In the genomic region with DNA sequence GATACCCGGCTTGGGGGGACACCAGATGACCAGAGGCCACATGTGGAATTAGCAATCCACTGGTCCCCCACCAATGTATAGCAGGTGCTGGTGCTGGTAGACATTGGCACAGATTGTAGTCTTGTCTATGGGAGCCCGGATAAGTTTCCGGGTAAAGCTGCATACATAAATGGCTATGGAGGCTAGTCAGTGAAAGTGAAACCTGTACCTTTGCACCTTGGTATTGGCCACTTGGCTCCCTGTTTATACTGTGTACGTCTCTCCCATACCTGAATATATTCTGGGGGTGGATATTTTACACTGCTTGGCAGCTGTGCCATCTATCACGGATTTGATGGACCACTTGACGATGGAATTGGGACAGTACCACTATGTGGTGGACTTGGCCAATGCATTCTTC, we compare ENCODE assay signal across 21 cellular contexts. TPM values are rescaled to one million over a fixed set of nuclear protein-coding genes. Genes with fewer than 3 reads are reported as not detected.
DNase-seq lines count a peak whose midpoint lies in the region; ATAC-seq, FAIRE-seq and TF ChIP-seq lines count a peak whose summit lies in the region.
"Had no signal": no experiment of that assay in that cellular context is flagged by ENCODE, and none has a peak within 500 bp of the region (broad histone marks: within the 10 kb centered on the region; RNA-seq: fewer than 3 reads in every experiment).

No MANE protein-coding gene starts in this region.

- TF ChIP-seq CTCF in left ventricle myocardium inferior (IDR thresholded peaks at IDR 0.05; ENCODE audit: borderline replicate concordance): no peak

- intact Hi-C loops in left ventricle myocardium inferior (cut with micrococcal nuclease) (no loop called here), cardiac septum (cut with DNase I) (no loop called here), left colon (cut with DNase I, micrococcal nuclease) (loop anchor here in 1 of 2 donors (5.0 kb wide), 1 partner anchor 293 kb away; no protein-coding TSS in a partner anchor)

- peak overlapping the region; percentile 40 for H3K27ac ChIP-seq in left ventricle myocardium inferior (replicated peaks)
- H3K27ac ChIP-seq in small intestine (ENCODE audit: low read depth in 1 of 2, low read length in 1 of 2): no peak overlapping the region
- H3K27ac ChIP-seq: 22Rv1; A549; BLaER1 treated with 17β-estradiol and CSF1 and Interleukin-3, amounts not matched to agents 10 nM and 100 nM; C4-2B had no signal

- H3K27me3 ChIP-seq in left ventricle myocardium inferior (ENCODE audit: low read depth) (no peaks in the 10 kb centered on the region), small intestine (ENCODE audit: control insufficient read depth in 2 of 2, insufficient read depth in 2 of 2, low read length in 2 of 2) (no peaks in the 10 kb centered on the region)

- no peaks in the 10 kb centered on the region for H3K36me3 ChIP-seq in left ventricle myocardium inferior
- H3K36me3 ChIP-seq in small intestine (ENCODE audit: control insufficient read depth in 2 of 2, insufficient read depth in 2 of 2, low read length in 2 of 2): no peaks in the 10 kb centered on the region
- H3K36me3 ChIP-seq: BLaER1 treated with 17β-estradiol and CSF1 and Interleukin-3, amounts not matched to agents 10 nM and 100 nM had no signal

- H3K4me3 ChIP-seq in left ventricle myocardium inferior (no peak overlapping the region), small intestine (ENCODE audit: low read depth in 1 of 2, low read length in 2 of 2) (no peak overlapping the region)
- H3K4me3 ChIP-seq: A549; BLaER1 treated with 17β-estradiol and CSF1 and Interleukin-3, amounts not matched to agents 10 nM and 100 nM had no signal

- peak; percentile 44 for ATAC-seq in left colon
- no peak for ATAC-seq in HG02870 (IDR thresholded peaks at IDR 0.05; ENCODE audit: unreplicated experiment)
- ATAC-seq: A549; CD8-positive, alpha-beta T cell had no signal

- H3K9me3 ChIP-seq in left ventricle myocardium inferior (replicated peaks) (no peaks in the 10 kb centered on the region), small intestine (ENCODE audit: control insufficient read depth, low read depth) (no peaks in the 10 kb centered on the region)
- H3K9me3 ChIP-seq: A549, Caco-2 had no signal

- peaks cover 10% of the 10 kb centered on the region for H3K4me1 ChIP-seq in left ventricle myocardium inferior
- no peaks in the 10 kb centered on the region for H3K4me1 ChIP-seq in small intestine (ENCODE audit: control insufficient read depth in 2 of 2, insufficient read depth in 1 of 2, low read depth in 1 of 2, low read length in 1 of 2)
- H3K4me1 ChIP-seq: A549, Caco-2 had no signal

- FAIRE-seq in small intestine (lab: Jason Lieb, UNC): no peak
- FAIRE-seq: A549, D721Med, G401.6, GM12891, GM19239 had no signal

- 27 to 73% (median 49%) methylated on average over 6 of the region's 6 CpGs for WGBS in small intestine, 3 donors

- no peak for DNase-seq in left ventricle myocardium inferior
- no peak for DNase-seq in cardiac septum (ENCODE audit: low spot score)
- no peak for DNase-seq in left colon
- peak; percentile 82 for DNase-seq in small intestine
- DNase-seq in GOT3 (lab: John Stamatoyannopoulos, UW): no peak
- DNase-seq: AML-193; Caco-2; Calu3; CD4-positive, alpha-beta T cell; CD8-positive, alpha-beta T cell; DMS79 treated with DMSO at 0.1 percent for 48 hours; GF-D8 had no signal

RNA-seq across cellular contexts. Expression of a gene that starts 5.6 kb away (rescaled TPM):
- total RNA-seq in left ventricle myocardium inferior: 2.0 TPM
- total RNA-seq in cardiac septum: 1.5 TPM
- total RNA-seq in left colon: 1 to 10 TPM; 5.2 to 5.3 TPM
- 1 to 10 TPM; 4.1 to 5.6 (median 5.3) TPM for polyA plus RNA-seq in small intestine

RNA-seq across cellular contexts. Expression of a gene that starts 48.7 kb away (rescaled TPM):
- total RNA-seq in left ventricle myocardium inferior (16.9 TPM), cardiac septum (6.6 TPM), left colon (10 to 100 TPM; 34.3 to 80.3 TPM)
- polyA plus RNA-seq in small intestine: 10 to 100 TPM; 11.2 to 75.1 (median 41.6) TPM
